Comparison of ENCODE assay signal across 1 cellular context in the genomic region with DNA sequence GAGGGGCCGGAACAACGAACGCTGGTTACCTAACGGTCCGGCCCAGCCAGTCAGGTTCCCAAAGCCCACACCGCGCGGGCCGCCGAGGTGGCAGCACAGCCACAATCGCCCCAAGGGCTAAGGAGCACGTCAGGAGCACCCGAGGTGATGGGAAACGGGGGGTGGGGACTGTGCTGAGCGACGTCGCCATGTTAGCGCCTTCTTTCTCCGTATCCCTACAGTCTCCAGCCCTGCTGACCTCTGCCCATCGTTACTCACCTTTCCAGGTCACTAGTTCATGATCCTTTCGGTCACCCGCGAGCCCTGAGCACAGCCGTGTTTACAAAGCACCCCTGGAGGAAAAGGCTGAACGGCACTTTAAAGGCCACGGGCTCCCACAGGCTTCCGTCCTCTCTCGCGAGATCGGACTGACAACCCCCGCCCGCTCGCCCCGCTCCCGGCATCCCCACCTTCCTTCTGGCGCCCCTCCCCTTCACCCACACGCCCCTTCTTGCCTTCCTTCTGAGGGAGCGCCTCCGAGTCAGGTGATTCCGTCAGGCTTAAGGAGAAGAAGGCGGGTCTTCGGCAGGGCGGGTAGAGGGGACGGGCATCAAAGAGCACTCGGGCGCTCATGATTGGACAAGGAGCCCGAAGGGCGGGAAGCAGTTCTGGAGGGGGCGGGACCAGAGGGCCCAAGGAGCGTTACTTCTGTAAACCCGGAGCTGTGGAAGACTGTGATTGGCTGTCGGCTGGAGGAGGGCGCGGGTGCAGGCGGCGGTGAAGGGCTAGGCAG.
TF ChIP-seq lines count a peak whose summit lies in the region.

A gene with protein sequence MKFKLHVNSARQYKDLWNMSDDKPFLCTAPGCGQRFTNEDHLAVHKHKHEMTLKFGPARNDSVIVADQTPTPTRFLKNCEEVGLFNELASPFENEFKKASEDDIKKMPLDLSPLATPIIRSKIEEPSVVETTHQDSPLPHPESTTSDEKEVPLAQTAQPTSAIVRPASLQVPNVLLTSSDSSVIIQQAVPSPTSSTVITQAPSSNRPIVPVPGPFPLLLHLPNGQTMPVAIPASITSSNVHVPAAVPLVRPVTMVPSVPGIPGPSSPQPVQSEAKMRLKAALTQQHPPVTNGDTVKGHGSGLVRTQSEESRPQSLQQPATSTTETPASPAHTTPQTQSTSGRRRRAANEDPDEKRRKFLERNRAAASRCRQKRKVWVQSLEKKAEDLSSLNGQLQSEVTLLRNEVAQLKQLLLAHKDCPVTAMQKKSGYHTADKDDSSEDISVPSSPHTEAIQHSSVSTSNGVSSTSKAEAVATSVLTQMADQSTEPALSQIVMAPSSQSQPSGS (minus strand): TSS at position 412 of the 772 bp plus-strand sequence. CDS start 31,760 bp downstream, outside the sequence.

TF ChIP-seq in HepG2, 621 proteins besides CTCF, POLR2A, EP300 and RAD21 (continued from another document and continues in another):
- TF ChIP-seq ZSCAN30 (CRISPR knock-in tag; IDR thresholded peaks at IDR 0.05) (no peak), HES4 (CRISPR knock-in tag; IDR thresholded peaks at IDR 0.05; ENCODE audit: borderline replicate concordance) (peak; percentile 92), ZNF780A (CRISPR knock-in tag; IDR thresholded peaks at IDR 0.05) (no peak), GTF2F1 (IDR thresholded peaks at IDR 0.05; ENCODE audit: low read length) (0 out of 2 replicates have a peak, but pooled peaks have one; percentile 21), ZNF367 (CRISPR knock-in tag; IDR thresholded peaks at IDR 0.05; ENCODE audit: borderline replicate concordance) (peak; percentile 97; the same call in 1 of the 2 replicates), ZNF451 (CRISPR knock-in tag; IDR thresholded peaks at IDR 0.05) (peak; percentile 88), ZNF672 (CRISPR knock-in tag; IDR thresholded peaks at IDR 0.05) (no peak), RNF2 (conservative IDR thresholded peaks at IDR 0.05; ENCODE audit: low read depth) (no peak; the same call in 1 of the 2 replicates), ZNF234 (CRISPR knock-in tag; conservative IDR thresholded peaks at IDR 0.05) (peak; percentile 79; the same call in 1 of the 2 replicates), ZNF567 (CRISPR knock-in tag; IDR thresholded peaks at IDR 0.05; ENCODE audit: borderline replicate concordance) (no peak; the same call in 1 of the 2 replicates), IRX3 (CRISPR knock-in tag; IDR thresholded peaks at IDR 0.05; ENCODE audit: borderline replicate concordance, low read depth) (peak; percentile 69; the same call in 1 of the 2 replicates), IKZF5 (CRISPR knock-in tag; IDR thresholded peaks at IDR 0.05) (peak; percentile 69; the same call in 1 of the 2 replicates), ZZZ3 (CRISPR knock-in tag; IDR thresholded peaks at IDR 0.05; ENCODE audit: borderline replicate concordance) (peak; percentile 43), ZNF431 (CRISPR knock-in tag; IDR thresholded peaks at IDR 0.05; ENCODE audit: borderline replicate concordance, low read depth) (peak; percentile 88), SYNCRIP (IDR thresholded peaks at IDR 0.05; ENCODE audit: insufficient read depth, low read depth, low read length) (no peak), ATF7-NPFF (CRISPR knock-in tag; IDR thresholded peaks at IDR 0.05; ENCODE audit: low read depth) (peak; percentile 49), ZMYM3 (CRISPR knock-in tag; IDR thresholded peaks at IDR 0.05) (no peak; the same call in 1 of the 2 replicates), ZNF572 (CRISPR knock-in tag; IDR thresholded peaks at IDR 0.05) (peak; percentile 54; the same call in 1 of the 2 replicates), ZNF205 (CRISPR knock-in tag; IDR thresholded peaks at IDR 0.05) (no peak), HDAC1 (CRISPR knock-in tag; IDR thresholded peaks at IDR 0.05) (peak; percentile 86), NR2F6 (IDR thresholded peaks at IDR 0.05) (peak; percentile 67), NR2F6 (CRISPR knock-in tag; IDR thresholded peaks at IDR 0.05) (peak; percentile 72), FOXP1 (IDR thresholded peaks at IDR 0.05) (no peak; the same call in 1 of the 2 replicates), FOXP1 (CRISPR knock-in tag; IDR thresholded peaks at IDR 0.05) (peak; percentile 45; the same call in 1 of the 2 replicates), NR2F2 (IDR thresholded peaks at IDR 0.05; ENCODE audit: borderline replicate concordance, low read depth) (peak; percentile 80), ATF7 (IDR thresholded peaks at IDR 0.05) (no peak), ATF7 (CRISPR knock-in tag; IDR thresholded peaks at IDR 0.05) (peak; percentile 78; the same call in 1 of the 2 replicates), ZBTB7A (CRISPR knock-in tag; IDR thresholded peaks at IDR 0.05) (0 out of 2 replicates have a peak, but pooled peaks have one; percentile 58), SKIL (CRISPR knock-in tag; IDR thresholded peaks at IDR 0.05; ENCODE audit: borderline replicate concordance) (peak; percentile 72), SMC3 (IDR thresholded peaks at IDR 0.05; ENCODE audit: low read length) (no peak), ZNF576 (CRISPR knock-in tag; IDR thresholded peaks at IDR 0.05) (no peak), HDAC2 (CRISPR knock-in tag; IDR thresholded peaks at IDR 0.05) (peak; percentile 75), ZMYM2 (CRISPR knock-in tag; IDR thresholded peaks at IDR 0.05) (no peak), ZKSCAN5 (CRISPR knock-in tag; IDR thresholded peaks at IDR 0.05) (no peak; the same call in 1 of the 2 replicates), GATA4 (IDR thresholded peaks at IDR 0.05; ENCODE audit: borderline replicate concordance, low read depth) (peak; percentile 56; the same call in 1 of the 2 replicates), ZNF251 (CRISPR knock-in tag; IDR thresholded peaks at IDR 0.05) (no peak), NFIB (CRISPR knock-in tag; IDR thresholded peaks at IDR 0.05; ENCODE audit: borderline replicate concordance) (no peak), ZNF792 (CRISPR knock-in tag; IDR thresholded peaks at IDR 0.05) (peak; percentile 33)
- TF ChIP-seq, protein P1, sequence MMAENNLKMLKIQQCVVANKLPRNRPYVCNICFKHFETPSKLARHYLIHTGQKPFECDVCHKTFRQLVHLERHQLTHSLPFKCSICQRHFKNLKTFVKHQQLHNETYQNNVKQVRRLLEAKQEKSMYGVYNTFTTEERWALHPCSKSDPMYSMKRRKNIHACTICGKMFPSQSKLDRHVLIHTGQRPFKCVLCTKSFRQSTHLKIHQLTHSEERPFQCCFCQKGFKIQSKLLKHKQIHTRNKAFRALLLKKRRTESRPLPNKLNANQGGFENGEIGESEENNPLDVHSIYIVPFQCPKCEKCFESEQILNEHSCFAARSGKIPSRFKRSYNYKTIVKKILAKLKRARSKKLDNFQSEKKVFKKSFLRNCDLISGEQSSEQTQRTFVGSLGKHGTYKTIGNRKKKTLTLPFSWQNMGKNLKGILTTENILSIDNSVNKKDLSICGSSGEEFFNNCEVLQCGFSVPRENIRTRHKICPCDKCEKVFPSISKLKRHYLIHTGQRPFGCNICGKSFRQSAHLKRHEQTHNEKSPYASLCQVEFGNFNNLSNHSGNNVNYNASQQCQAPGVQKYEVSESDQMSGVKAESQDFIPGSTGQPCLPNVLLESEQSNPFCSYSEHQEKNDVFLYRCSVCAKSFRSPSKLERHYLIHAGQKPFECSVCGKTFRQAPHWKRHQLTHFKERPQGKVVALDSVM (CRISPR knock-in tag; IDR thresholded peaks at IDR 0.05): no peak
- TF ChIP-seq, protein P2, sequence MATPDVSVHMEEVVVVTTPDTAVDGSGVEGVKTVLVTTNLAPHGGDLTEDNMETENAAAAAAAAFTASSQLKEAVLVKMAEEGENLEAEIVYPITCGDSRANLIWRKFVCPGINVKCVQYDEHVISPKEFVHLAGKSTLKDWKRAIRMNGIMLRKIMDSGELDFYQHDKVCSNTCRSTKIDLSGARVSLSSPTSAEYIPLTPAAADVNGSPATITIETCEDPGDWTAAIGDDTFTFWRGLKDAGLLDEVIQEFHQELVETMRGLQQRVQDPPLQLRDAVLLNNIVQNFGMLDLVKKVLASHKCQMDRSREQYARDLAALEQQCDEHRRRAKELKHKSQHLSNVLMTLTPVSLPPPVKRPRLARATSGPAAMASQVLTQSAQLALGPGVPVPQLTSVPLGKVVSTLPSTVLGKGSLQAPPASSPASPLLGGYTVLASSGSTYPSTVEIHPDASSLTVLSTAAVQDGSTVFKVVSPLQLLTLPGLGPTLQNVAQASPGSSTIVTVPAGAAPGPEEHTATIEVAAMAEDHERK (CRISPR knock-in tag; IDR thresholded peaks at IDR 0.05; ENCODE audit: low read depth): 0 out of 2 replicates have a peak, but pooled peaks have one; percentile 42
- TF ChIP-seq, protein P3, sequence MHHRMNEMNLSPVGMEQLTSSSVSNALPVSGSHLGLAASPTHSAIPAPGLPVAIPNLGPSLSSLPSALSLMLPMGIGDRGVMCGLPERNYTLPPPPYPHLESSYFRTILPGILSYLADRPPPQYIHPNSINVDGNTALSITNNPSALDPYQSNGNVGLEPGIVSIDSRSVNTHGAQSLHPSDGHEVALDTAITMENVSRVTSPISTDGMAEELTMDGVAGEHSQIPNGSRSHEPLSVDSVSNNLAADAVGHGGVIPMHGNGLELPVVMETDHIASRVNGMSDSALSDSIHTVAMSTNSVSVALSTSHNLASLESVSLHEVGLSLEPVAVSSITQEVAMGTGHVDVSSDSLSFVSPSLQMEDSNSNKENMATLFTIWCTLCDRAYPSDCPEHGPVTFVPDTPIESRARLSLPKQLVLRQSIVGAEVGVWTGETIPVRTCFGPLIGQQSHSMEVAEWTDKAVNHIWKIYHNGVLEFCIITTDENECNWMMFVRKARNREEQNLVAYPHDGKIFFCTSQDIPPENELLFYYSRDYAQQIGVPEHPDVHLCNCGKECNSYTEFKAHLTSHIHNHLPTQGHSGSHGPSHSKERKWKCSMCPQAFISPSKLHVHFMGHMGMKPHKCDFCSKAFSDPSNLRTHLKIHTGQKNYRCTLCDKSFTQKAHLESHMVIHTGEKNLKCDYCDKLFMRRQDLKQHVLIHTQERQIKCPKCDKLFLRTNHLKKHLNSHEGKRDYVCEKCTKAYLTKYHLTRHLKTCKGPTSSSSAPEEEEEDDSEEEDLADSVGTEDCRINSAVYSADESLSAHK (CRISPR knock-in tag; IDR thresholded peaks at IDR 0.05; ENCODE audit: borderline replicate concordance): no peak
- TF ChIP-seq, protein P4, sequence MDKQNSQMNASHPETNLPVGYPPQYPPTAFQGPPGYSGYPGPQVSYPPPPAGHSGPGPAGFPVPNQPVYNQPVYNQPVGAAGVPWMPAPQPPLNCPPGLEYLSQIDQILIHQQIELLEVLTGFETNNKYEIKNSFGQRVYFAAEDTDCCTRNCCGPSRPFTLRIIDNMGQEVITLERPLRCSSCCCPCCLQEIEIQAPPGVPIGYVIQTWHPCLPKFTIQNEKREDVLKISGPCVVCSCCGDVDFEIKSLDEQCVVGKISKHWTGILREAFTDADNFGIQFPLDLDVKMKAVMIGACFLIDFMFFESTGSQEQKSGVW (CRISPR knock-in tag; IDR thresholded peaks at IDR 0.05; ENCODE audit: borderline replicate concordance): no peak
- TF ChIP-seq, protein P5, sequence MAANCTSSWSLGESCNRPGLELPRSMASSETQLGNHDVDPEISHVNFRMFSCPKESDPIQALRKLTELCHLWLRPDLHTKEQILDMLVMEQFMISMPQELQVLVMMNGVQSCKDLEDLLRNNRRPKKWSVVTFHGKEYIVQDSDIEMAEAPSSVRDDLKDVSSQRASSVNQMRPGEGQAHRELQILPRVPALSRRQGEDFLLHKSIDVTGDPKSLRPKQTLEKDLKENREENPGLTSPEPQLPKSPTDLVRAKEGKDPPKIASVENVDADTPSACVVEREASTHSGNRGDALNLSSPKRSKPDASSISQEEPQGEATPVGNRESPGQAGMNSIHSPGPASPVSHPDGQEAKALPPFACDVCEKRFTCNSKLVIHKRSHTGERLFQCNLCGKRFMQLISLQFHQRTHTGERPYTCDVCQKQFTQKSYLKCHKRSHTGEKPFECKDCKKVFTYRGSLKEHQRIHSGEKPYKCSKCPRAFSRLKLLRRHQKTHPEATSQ (CRISPR knock-in tag; IDR thresholded peaks at IDR 0.05; ENCODE audit: borderline replicate concordance): peak; percentile 98; the same call in 1 of the 2 replicates
- TF ChIP-seq, protein P6, sequence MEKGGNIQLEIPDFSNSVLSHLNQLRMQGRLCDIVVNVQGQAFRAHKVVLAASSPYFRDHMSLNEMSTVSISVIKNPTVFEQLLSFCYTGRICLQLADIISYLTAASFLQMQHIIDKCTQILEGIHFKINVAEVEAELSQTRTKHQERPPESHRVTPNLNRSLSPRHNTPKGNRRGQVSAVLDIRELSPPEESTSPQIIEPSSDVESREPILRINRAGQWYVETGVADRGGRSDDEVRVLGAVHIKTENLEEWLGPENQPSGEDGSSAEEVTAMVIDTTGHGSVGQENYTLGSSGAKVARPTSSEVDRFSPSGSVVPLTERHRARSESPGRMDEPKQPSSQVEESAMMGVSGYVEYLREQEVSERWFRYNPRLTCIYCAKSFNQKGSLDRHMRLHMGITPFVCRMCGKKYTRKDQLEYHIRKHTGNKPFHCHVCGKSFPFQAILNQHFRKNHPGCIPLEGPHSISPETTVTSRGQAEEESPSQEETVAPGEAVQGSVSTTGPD (CRISPR knock-in tag; IDR thresholded peaks at IDR 0.05): peak; percentile 73; the same call in 1 of the 2 replicates
- TF ChIP-seq, protein P7, sequence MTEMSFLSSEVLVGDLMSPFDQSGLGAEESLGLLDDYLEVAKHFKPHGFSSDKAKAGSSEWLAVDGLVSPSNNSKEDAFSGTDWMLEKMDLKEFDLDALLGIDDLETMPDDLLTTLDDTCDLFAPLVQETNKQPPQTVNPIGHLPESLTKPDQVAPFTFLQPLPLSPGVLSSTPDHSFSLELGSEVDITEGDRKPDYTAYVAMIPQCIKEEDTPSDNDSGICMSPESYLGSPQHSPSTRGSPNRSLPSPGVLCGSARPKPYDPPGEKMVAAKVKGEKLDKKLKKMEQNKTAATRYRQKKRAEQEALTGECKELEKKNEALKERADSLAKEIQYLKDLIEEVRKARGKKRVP (CRISPR knock-in tag; IDR thresholded peaks at IDR 0.05): peak in 1 of 2 experiments; percentile 63; a peak in 2 of 4 replicates
